8 cellular contexts compared by ENCODE assay signal in genomic region chr6:27839303-27840081, GRCh38.
DNase-seq lines count a peak whose midpoint lies in the region; ATAC-seq, FAIRE-seq and TF ChIP-seq lines count a peak whose summit lies in the region.

No MANE protein-coding gene starts in this region.

- no peaks in the 10 kb centered on the region for H3K9me3 Mint-ChIP-seq in MCF 10A (ENCODE audit: unreplicated experiment)

- no peak overlapping the region for H3K4me3 Mint-ChIP-seq in MCF 10A (ENCODE audit: unreplicated experiment)

- FAIRE-seq in A549 (lab: Jason Lieb, UNC), result no peak

- H3K4me3 ChIP-seq in A549 (peak overlapping the region; percentile 84), right lobe of liver (peak overlapping the region; percentile 50 to 75 (median 67))

- intact Hi-C loops in MCF 10A (cut with micrococcal nuclease), result no loop called here
- intact Hi-C loops in right lobe of liver (cut with DNase I), result no loop called here

- peaks cover 23% of the 10 kb centered on the region for H3K4me1 ChIP-seq in A549
- H3K4me1 ChIP-seq in ES-I3 (ENCODE audit: insufficient read depth, low read length), result no peaks in the 10 kb centered on the region
- peaks cover 0 to 17% (median 0%) of the 10 kb centered on the region in 4 donors for H3K4me1 ChIP-seq in right lobe of liver

- peak; percentile 49 to 56 for ATAC-seq in A549
- peak; percentile 31 to 48 (median 41) for ATAC-seq in right lobe of liver
- no peak for ATAC-seq in HG02884 (IDR thresholded peaks at IDR 0.05; ENCODE audit: unreplicated experiment)
- no peak for ATAC-seq in HG03196 (IDR thresholded peaks at IDR 0.05; ENCODE audit: unreplicated experiment)

- no peak overlapping the region for H3K27ac Mint-ChIP-seq in MCF 10A (ENCODE audit: low read depth, unreplicated experiment)

- H3K27ac ChIP-seq in A549 (peak overlapping the region; percentile 97 to 99), right lobe of liver (peak overlapping the region; percentile 94 to 97 (median 96))

- H3K36me3 ChIP-seq in ES-I3 (ENCODE audit: insufficient read depth, low read length) (no peaks in the 10 kb centered on the region; the same call in 1 of the 2 replicates), right lobe of liver (no peaks in the 10 kb centered on the region)

- WGBS in A549 (ENCODE audit: missing lambda C conversion rate), result 1% methylated on average over 19 of the region's 21 CpGs
- WGBS in right lobe of liver (ENCODE audit: insufficient coverage, low coverage, low lambda C conversion rate, missing lambda C conversion rate), result under 1% methylated on average over 21 of the region's 21 CpGs

- peaks cover 27% of the 10 kb centered on the region for H3K4me1 Mint-ChIP-seq in MCF 10A (ENCODE audit: insufficient read depth, unreplicated experiment)

- POLR2A ChIA-PET in A549 (lab: Yijun Ruan, JAX) (interaction anchor here (0.9 to 5.7 kb wide), 8 partner anchors 12 to 54 kb away, joined by 4 to 163 read pairs (median 82); a partner anchor contains a TSS), MCF 10A (lab: Yijun Ruan, JAX) (interaction anchor here (0.8 to 11.9 kb wide), 32 partner anchors 10 to 1822 kb away, joined by 3 to 826 read pairs (median 28); a partner anchor contains a TSS)

- no peak for TF ChIP-seq EP300 in A549 (IDR thresholded peaks at IDR 0.05)

- H3K27me3 Mint-ChIP-seq in MCF 10A (ENCODE audit: insufficient read depth, unreplicated experiment), result no peaks in the 10 kb centered on the region

- H3K9me3 ChIP-seq in A549 (no peaks in the 10 kb centered on the region), ES-I3 (ENCODE audit: control insufficient read depth, insufficient read depth, low read length) (no peaks in the 10 kb centered on the region), right lobe of liver (no peaks in the 10 kb centered on the region)

- TF ChIP-seq CTCF in A549 (IDR thresholded peaks at IDR 0.05) (no peak), MCF 10A (IDR thresholded peaks at IDR 0.05; ENCODE audit: unreplicated experiment) (no peak), right lobe of liver (IDR thresholded peaks at IDR 0.05) (no peak)

- no peak for TF ChIP-seq RAD21 in A549 (conservative IDR thresholded peaks at IDR 0.05 in 1 of 2, IDR thresholded peaks at IDR 0.05 in 1 of 2)

- TF ChIP-seq POLR2A in A549 (IDR thresholded peaks at IDR 0.05; ENCODE audit: low read length), result no peak
- TF ChIP-seq POLR2A in right lobe of liver (IDR thresholded peaks at IDR 0.05), result no peak

- no TSS peak for BruUV-seq in MCF 10A (replicated peaks; lab: Mats Ljungman, UMichigan)

- H3K9ac ChIP-seq in ES-I3 (ENCODE audit: low read depth, low read length), result peak overlapping the region; percentile 89

- no peaks in the 10 kb centered on the region for H3K27me3 ChIP-seq in right lobe of liver

- peak overlapping the region; percentile 85 for H3K4me2 ChIP-seq in A549

- CTCF ChIA-PET in A549 (lab: Yijun Ruan, JAX), result no interaction called here
- CTCF ChIA-PET in MCF 10A (lab: Yijun Ruan, JAX), result interaction anchor here (1.3 kb wide), 1 partner anchor 707 kb away, joined by 3 read pairs; no protein-coding TSS in a partner anchor

- peaks cover 6% of the 10 kb centered on the region for H3K36me3 Mint-ChIP-seq in MCF 10A (ENCODE audit: insufficient read depth, unreplicated experiment)

- peak; percentile 28 to 74 for DNase-seq in A549 (ENCODE audit: low read depth in 1 of 2, low spot score in 1 of 2)
- peak; percentile 83 to 85 for DNase-seq in NCI-H446 (lab: John Stamatoyannopoulos, UW)
- DNase-seq in MCF 10A (ENCODE audit: unreplicated experiment), result peak; percentile 92
- peak; percentile 54 to 76 (median 74) for DNase-seq in right lobe of liver
- no peak for DNase-seq in cerebellum (ENCODE audit: low spot score)

TF ChIP-seq in A549, 52 proteins besides CTCF, POLR2A, EP300 and RAD21:
- no peak for TF ChIP-seq FOSL2 (IDR thresholded peaks at IDR 0.05)
- peak; percentile 27; the same call in 1 of the 2 replicates for TF ChIP-seq FOSL2 (CRISPR knock-in tag; IDR thresholded peaks at IDR 0.05)
- 0 out of 2 replicates have a peak, but pooled peaks have one; percentile 44 for TF ChIP-seq RARB (CRISPR knock-in tag; IDR thresholded peaks at IDR 0.05)
- no peak for TF ChIP-seq SREBF2 (IDR thresholded peaks at IDR 0.05)
- TF ChIP-seq GATA3 (IDR thresholded peaks at IDR 0.05; ENCODE audit: borderline replicate concordance), result 0 out of 2 replicates have a peak, but pooled peaks have one; percentile 11
- TF ChIP-seq FOSB (CRISPR knock-in tag; IDR thresholded peaks at IDR 0.05), result 0 out of 2 replicates have a peak, but pooled peaks have one; percentile 17

Comparison
In these comparisons a context has a peak if more than half of its experiments do, and no peak if none do; other contexts are left out.
1. ATAC-seq: peak in A549 (2 of 2) and right lobe of liver (4 of 4); none in HG02884 (single experiment) and HG03196 (single experiment).